In genomic region chr1:30085814-30086770, GRCh38 we compare ENCODE assay signal across 8 cellular contexts.
A peak's percentile ranks its signal among the peaks of the same experiment; 100 is the strongest.
DNase-seq lines count a peak whose midpoint lies in the region; ATAC-seq and TF ChIP-seq lines count a peak whose summit lies in the region.

No MANE protein-coding gene starts in this region.

- no peaks in the 10 kb centered on the region for H3K9me3 Mint-ChIP-seq in Calu3 (ENCODE audit: low read depth, unreplicated experiment)
- peaks cover 5% of the 10 kb centered on the region for H3K9me3 Mint-ChIP-seq in activated naive CD4-positive, alpha-beta T cell treated with anti-CD3 and anti-CD28 coated beads, Interleukin-2, amount 10 ng/mL, durations not matched to agents 7 days and 5 days

- no peak overlapping the region for H3K27ac Mint-ChIP-seq in Calu3 (ENCODE audit: unreplicated experiment)
- no peak overlapping the region for H3K27ac Mint-ChIP-seq in activated naive CD4-positive, alpha-beta T cell treated with anti-CD3 and anti-CD28 coated beads, Interleukin-2, amount 10 ng/mL, durations not matched to agents 7 days and 5 days

- peaks cover 14% of the 10 kb centered on the region for H3K36me3 Mint-ChIP-seq in Calu3 (ENCODE audit: insufficient read depth, unreplicated experiment)
- no peaks in the 10 kb centered on the region for H3K36me3 Mint-ChIP-seq in activated naive CD4-positive, alpha-beta T cell treated with anti-CD3 and anti-CD28 coated beads, Interleukin-2, amount 10 ng/mL, durations not matched to agents 7 days and 5 days

- no peak overlapping the region for H3K4me3 Mint-ChIP-seq in Calu3 (ENCODE audit: low read depth, unreplicated experiment)
- no peak overlapping the region for H3K4me3 Mint-ChIP-seq in activated naive CD4-positive, alpha-beta T cell treated with anti-CD3 and anti-CD28 coated beads, Interleukin-2, amount 10 ng/mL, durations not matched to agents 7 days and 5 days

- peaks cover 14% of the 10 kb centered on the region for H3K27me3 Mint-ChIP-seq in Calu3 (ENCODE audit: unreplicated experiment)
- peaks cover 24% of the 10 kb centered on the region for H3K27me3 Mint-ChIP-seq in activated naive CD4-positive, alpha-beta T cell treated with anti-CD3 and anti-CD28 coated beads, Interleukin-2, amount 10 ng/mL, durations not matched to agents 7 days and 5 days

- peaks cover 19% of the 10 kb centered on the region for H3K4me1 Mint-ChIP-seq in Calu3 (ENCODE audit: low read depth, unreplicated experiment)
- no peaks in the 10 kb centered on the region for H3K4me1 Mint-ChIP-seq in activated naive CD4-positive, alpha-beta T cell treated with anti-CD3 and anti-CD28 coated beads, Interleukin-2, amount 10 ng/mL, durations not matched to agents 7 days and 5 days

- DNase-seq in Calu3, result peak; percentile 42
- DNase-seq in activated naive CD4-positive, alpha-beta T cell treated with anti-CD3 and anti-CD28 coated beads, Interleukin-2, amount 10 ng/mL, durations not matched to agents 7 days and 5 days, result peak; percentile 47
- peak; percentile 78 for DNase-seq in left ventricle myocardium superior
- DNase-seq in skeletal muscle cell (ENCODE audit: low read depth), result peak; percentile 11
- DNase-seq in cerebellar nuclear complex (lab: John Stamatoyannopoulos, UW), result no peak

- intact Hi-C loops in Calu3 (cut with micrococcal nuclease; ENCODE audit: unreplicated experiment), result loop anchor here (10.0 kb wide), 1 partner anchor 111 kb away; no protein-coding TSS in a partner anchor
- intact Hi-C loops in left ventricle myocardium superior (cut with micrococcal nuclease), result loop anchor here (10.0 kb wide), 1 partner anchor 291 kb away; no protein-coding TSS in a partner anchor

- TF ChIP-seq CTCF in Calu3 (IDR thresholded peaks at IDR 0.05; ENCODE audit: unreplicated experiment) (peak; percentile 82), LNCAP (IDR thresholded peaks at IDR 0.05) (peak; percentile 90)

- peak overlapping the region; percentile 26 for H3K4me3 ChIP-seq in skeletal muscle cell (ENCODE audit: low read depth, low read length)

- no TSS peak for BruUV-seq in Calu3 (replicated peaks; lab: Mats Ljungman, UMichigan)

- ATAC-seq in left ventricle myocardium superior, result peak; percentile 61
- ATAC-seq in HG03280 (IDR thresholded peaks at IDR 0.05; ENCODE audit: unreplicated experiment), result no peak
- ATAC-seq in GM21576 (IDR thresholded peaks at IDR 0.05; ENCODE audit: unreplicated experiment), result no peak

- CTCF ChIA-PET in Calu3 (lab: Charles Lee), result interaction anchor here (0.6 to 0.7 kb wide), 3 partner anchors 30 to 762 kb away, joined by 4 to 6 read pairs (median 5); no protein-coding TSS in a partner anchor
- CTCF ChIA-PET in activated naive CD4-positive, alpha-beta T cell treated with anti-CD3 and anti-CD28 coated beads, Interleukin-2, amount 10 ng/mL, durations not matched to agents 7 days and 5 days (lab: Charles Lee), result interaction anchor here (0.9 to 1.0 kb wide), 2 partner anchors 9 to 836 kb away, joined by 3 read pairs; no protein-coding TSS in a partner anchor

Comparison
In these comparisons a context has a peak if more than half of its experiments do, and no peak if none do; other contexts are left out.
1. DNase-seq: peak in Calu3 (single experiment), activated naive CD4-positive, alpha-beta T cell treated with anti-CD3 and anti-CD28 coated beads, Interleukin-2, amount 10 ng/mL, durations not matched to agents 7 days and 5 days (single experiment), left ventricle myocardium superior (single experiment) and skeletal muscle cell (single experiment); none in cerebellar nuclear complex (0 of 2).